12 cellular contexts compared by ENCODE assay signal in genomic region chr10:73601486-73601921, GRCh38. TPM values are rescaled to one million over a fixed set of nuclear protein-coding genes. Genes with fewer than 3 reads are reported as not detected.
A peak's percentile ranks its signal among the peaks of the same experiment; 100 is the strongest.
DNase-seq lines count a peak whose midpoint lies in the region; ATAC-seq and TF ChIP-seq lines count a peak whose summit lies in the region.
"Had no signal": no experiment of that assay in that cellular context is flagged by ENCODE, and none has a peak within 500 bp of the region (broad histone marks: within the 10 kb centered on the region; RNA-seq: fewer than 3 reads in every experiment).

No MANE protein-coding gene starts in this region.

- ATAC-seq in left colon = peak; percentile 97
- ATAC-seq in HG02571 (IDR thresholded peaks at IDR 0.05; ENCODE audit: unreplicated experiment) = no peak
- ATAC-seq: activated CD8-positive, alpha-beta memory T cell treated with anti-CD3 and anti-CD28 coated beads, Interleukin-2, amount 10 ng/mL, durations not matched to agents 7 days and 5 days; naive thymus-derived CD8-positive, alpha-beta T cell had no signal

- H3K4me1 Mint-ChIP-seq in type B pancreatic cell (ENCODE audit: unreplicated experiment) = peaks cover 17% of the 10 kb centered on the region
- H3K4me1 Mint-ChIP-seq in activated naive CD4-positive, alpha-beta T cell treated with anti-CD3 and anti-CD28 coated beads for 36 hours (ENCODE audit: low read depth) = no peaks in the 10 kb centered on the region
- H3K4me1 Mint-ChIP-seq: activated CD8-positive, alpha-beta memory T cell treated with anti-CD3 and anti-CD28 coated beads, Interleukin-2, amount 10 ng/mL, durations not matched to agents 7 days and 5 days; naive thymus-derived CD8-positive, alpha-beta T cell had no signal

- no peak for TF ChIP-seq CTCF in type B pancreatic cell (conservative IDR thresholded peaks at IDR 0.05)

- CTCF ChIA-PET in activated naive CD4-positive, alpha-beta T cell treated with anti-CD3 and anti-CD28 coated beads for 36 hours (lab: Charles Lee) = interaction anchor here (0.6 to 0.8 kb wide), 4 partner anchors 59 to 726 kb away, joined by 3 to 5 read pairs (median 4); no protein-coding TSS in a partner anchor

- peaks cover 12% of the 10 kb centered on the region for H3K36me3 Mint-ChIP-seq in type B pancreatic cell
- H3K36me3 Mint-ChIP-seq in activated naive CD4-positive, alpha-beta T cell treated with anti-CD3 and anti-CD28 coated beads for 36 hours (ENCODE audit: low read depth) = no peaks in the 10 kb centered on the region
- H3K36me3 Mint-ChIP-seq: activated CD8-positive, alpha-beta memory T cell treated with anti-CD3 and anti-CD28 coated beads, Interleukin-2, amount 10 ng/mL, durations not matched to agents 7 days and 5 days; naive thymus-derived CD8-positive, alpha-beta T cell had no signal

- H3K27ac Mint-ChIP-seq in type B pancreatic cell = peak overlapping the region; percentile 93
- no peak overlapping the region for H3K27ac Mint-ChIP-seq in activated naive CD4-positive, alpha-beta T cell treated with anti-CD3 and anti-CD28 coated beads for 36 hours
- H3K27ac Mint-ChIP-seq: activated CD8-positive, alpha-beta memory T cell treated with anti-CD3 and anti-CD28 coated beads, Interleukin-2, amount 10 ng/mL, durations not matched to agents 7 days and 5 days had no signal

- DNase-seq in NCI-H146 (lab: John Stamatoyannopoulos, UW) = peak; percentile 45
- DNase-seq in NCI-H146 treated with DMSO at 0.1 percent for 48 hours (lab: John Stamatoyannopoulos, UW; ENCODE audit: unreplicated experiment) = no peak
- peak; percentile 23 to 29 for DNase-seq in SHP77 (lab: John Stamatoyannopoulos, UW)
- peak; percentile 62 to 87 for DNase-seq in left colon
- DNase-seq in type B pancreatic cell (ENCODE audit: extremely low spot score, unreplicated experiment) = no peak
- DNase-seq in activated naive CD4-positive, alpha-beta T cell treated with anti-CD3 and anti-CD28 coated beads for 36 hours = no peak
- DNase-seq in central memory CD4-positive, alpha-beta T cell = no peak
- DNase-seq: activated CD8-positive, alpha-beta memory T cell treated with anti-CD3 and anti-CD28 coated beads, Interleukin-2, amount 10 ng/mL, durations not matched to agents 7 days and 5 days; effector CD8-positive, alpha-beta T cell; naive thymus-derived CD8-positive, alpha-beta T cell; OCI-M1 had no signal

- no peaks in the 10 kb centered on the region for H3K27me3 Mint-ChIP-seq in type B pancreatic cell
- H3K27me3 Mint-ChIP-seq in activated naive CD4-positive, alpha-beta T cell treated with anti-CD3 and anti-CD28 coated beads for 36 hours (ENCODE audit: low read depth) = no peaks in the 10 kb centered on the region
- H3K27me3 Mint-ChIP-seq: activated CD8-positive, alpha-beta memory T cell treated with anti-CD3 and anti-CD28 coated beads, Interleukin-2, amount 10 ng/mL, durations not matched to agents 7 days and 5 days; naive thymus-derived CD8-positive, alpha-beta T cell had no signal

- no peaks in the 10 kb centered on the region for H3K9me3 Mint-ChIP-seq in type B pancreatic cell
- H3K9me3 Mint-ChIP-seq in activated naive CD4-positive, alpha-beta T cell treated with anti-CD3 and anti-CD28 coated beads for 36 hours = no peaks in the 10 kb centered on the region
- H3K9me3 Mint-ChIP-seq: naive thymus-derived CD8-positive, alpha-beta T cell had no signal

- H3K4me3 Mint-ChIP-seq in type B pancreatic cell = peak overlapping the region; percentile 68
- H3K4me3 Mint-ChIP-seq in activated naive CD4-positive, alpha-beta T cell treated with anti-CD3 and anti-CD28 coated beads for 36 hours = no peak overlapping the region
- H3K4me3 Mint-ChIP-seq: activated CD8-positive, alpha-beta memory T cell treated with anti-CD3 and anti-CD28 coated beads, Interleukin-2, amount 10 ng/mL, durations not matched to agents 7 days and 5 days; naive thymus-derived CD8-positive, alpha-beta T cell had no signal

- intact Hi-C loops in left colon (cut with DNase I, micrococcal nuclease) = no loop called here
- intact Hi-C loops in activated naive CD4-positive, alpha-beta T cell treated with anti-CD3 and anti-CD28 coated beads for 36 hours (cut with micrococcal nuclease) = no loop called here

RNA-seq across cellular contexts. Expression of gene USP54, which starts 10.4 kb away (rescaled TPM):
- total RNA-seq in left colon (100 to 1,000 TPM; 111 to 121 TPM), type B pancreatic cell (ENCODE audit: low replicate concordance) (45.5 and 54.5 TPM in 2 replicates)
- 1 to 10 TPM; 3.5 to 3.8 TPM for total RNA-seq in activated naive CD4-positive, alpha-beta T cell treated with anti-CD3 and anti-CD28 coated beads for 36 hours

RNA-seq across cellular contexts. Expression of gene MYOZ1, which starts 39.8 kb away (rescaled TPM):
- not detected for total RNA-seq in left colon
- 0.36 and 0.82 TPM in 2 replicates for total RNA-seq in type B pancreatic cell (ENCODE audit: low replicate concordance)
- not detected for total RNA-seq in activated naive CD4-positive, alpha-beta T cell treated with anti-CD3 and anti-CD28 coated beads for 36 hours
- total RNA-seq: activated CD8-positive, alpha-beta memory T cell treated with anti-CD3 and anti-CD28 coated beads, Interleukin-2, amount 10 ng/mL, durations not matched to agents 7 days and 5 days; naive thymus-derived CD8-positive, alpha-beta T cell had no signal

RNA-seq across cellular contexts. Expression of gene SYNPO2L, which starts 54.3 kb away (rescaled TPM):
- total RNA-seq in left colon = not detected
- total RNA-seq in type B pancreatic cell (ENCODE audit: low replicate concordance) = 0.27 TPM in 1 of 2 replicates, not detected in the other
- not detected for total RNA-seq in activated naive CD4-positive, alpha-beta T cell treated with anti-CD3 and anti-CD28 coated beads for 36 hours
- total RNA-seq: naive thymus-derived CD8-positive, alpha-beta T cell had no signal

Comparison
In these comparisons a context has a peak if more than half of its experiments do, and no peak if none do; other contexts are left out.
1. DNase-seq: peak in NCI-H146 (single experiment), SHP77 (2 of 2) and left colon (2 of 2); none in NCI-H146 treated with DMSO at 0.1 percent for 48 hours (single experiment), type B pancreatic cell (single experiment), activated naive CD4-positive, alpha-beta T cell treated with anti-CD3 and anti-CD28 coated beads for 36 hours (single experiment) and central memory CD4-positive, alpha-beta T cell (single experiment).